In genomic region chr12:13610280-13610679, GRCh38 we compare ENCODE assay signal across 20 cellular contexts.
"Had no signal": no experiment of that assay in that cellular context is flagged by ENCODE, and none has a peak within 500 bp of the region (broad histone marks: within the 10 kb centered on the region; RNA-seq: fewer than 3 reads in every experiment).

No MANE protein-coding gene starts in this region.

- H3K4me2 ChIP-seq: KMS-11, SK-N-SH had no signal

- H3K27me3 Mint-ChIP-seq: IgD-negative memory B cell had no signal

- H3K9me2 ChIP-seq: SK-N-SH had no signal

- H3K4me3 Mint-ChIP-seq: IgD-negative memory B cell; T-cell; T-helper 1 cell treated with Interleukin-12 subunit alpha and Interleukin-12 subunit beta and Interleukin-4 antibody, amounts not matched to agents 30 μg/mL and 1 μg/mL, for 36 hours had no signal

- H3K9me3 ChIP-seq: SK-N-SH had no signal

- H3K4me1 Mint-ChIP-seq: IgD-negative memory B cell, T-cell had no signal

- DNase-seq: Kasumi-1, MM.1S, NCI-H1092 treated with DMSO at 0.1 percent for 48 hours, NCI-H1436, NCI-H187, NCI-H2029, NCI-H2081 treated with DMSO at 0.1 percent for 48 hours, NCI-H2171, NCI-H446 treated with DMSO at 0.1 percent for 48 hours, NCI-H510A treated with DMSO at 0.1 percent for 48 hours, SK-N-SH, SW 1271, T-cell had no signal

- H3K4me3 ChIP-seq: K562 had no signal

- H3K27ac Mint-ChIP-seq: IgD-negative memory B cell; T-cell; T-helper 1 cell treated with Interleukin-12 subunit alpha and Interleukin-12 subunit beta and Interleukin-4 antibody, amounts not matched to agents 30 μg/mL and 1 μg/mL, for 36 hours had no signal

- H3K9me3 Mint-ChIP-seq: IgD-negative memory B cell; T-cell; T-helper 1 cell treated with Interleukin-12 subunit alpha and Interleukin-12 subunit beta and Interleukin-4 antibody, amounts not matched to agents 30 μg/mL and 1 μg/mL, for 36 hours had no signal

- H3K27ac ChIP-seq: HL-60, KMS-11, RWPE1 had no signal

- ATAC-seq: K562, Panc1, T-cell had no signal

- H3K36me3 Mint-ChIP-seq: T-cell had no signal
